13 cellular contexts compared by ENCODE assay signal in genomic region chr19:46623915-46624502, GRCh38. TPM values are rescaled to one million over a fixed set of nuclear protein-coding genes. Genes with fewer than 3 reads are reported as not detected.
DNase-seq lines count a peak whose midpoint lies in the region; ATAC-seq and TF ChIP-seq lines count a peak whose summit lies in the region.
"Had no signal": no experiment of that assay in that cellular context is flagged by ENCODE, and none has a peak within 500 bp of the region (broad histone marks: within the 10 kb centered on the region; RNA-seq: fewer than 3 reads in every experiment).

No MANE protein-coding gene starts in this region.

- no peak overlapping the region for H3K27ac ChIP-seq in AG04450 (ENCODE audit: low read depth, low read length)
- no peak overlapping the region for H3K27ac ChIP-seq in osteoblast (ENCODE audit: low read depth, low read length)

- H3K27me3 ChIP-seq in AG04450 (ENCODE audit: control insufficient read depth, insufficient read depth, low read length) (no peaks in the 10 kb centered on the region), osteoblast (ENCODE audit: insufficient read depth, low read length) (no peaks in the 10 kb centered on the region)

- peak overlapping the region; percentile 87 for H3K4me2 ChIP-seq in osteoblast (ENCODE audit: insufficient read depth, low read length)

- no peak for ATAC-seq in GM19463 (IDR thresholded peaks at IDR 0.05; ENCODE audit: unreplicated experiment)
- ATAC-seq: T-helper 17 cell had no signal

- CTCF ChIA-PET in AG04450 (lab: Charles Lee), result interaction anchor here (1.1 kb wide), 1 partner anchor 38 kb away, joined by 6 read pairs; no protein-coding TSS in a partner anchor

- H3K9me3 ChIP-seq in AG04450 (ENCODE audit: control insufficient read depth, insufficient read depth, low read length), result no peaks in the 10 kb centered on the region; the same call in 1 of the 2 replicates
- H3K9me3 ChIP-seq in osteoblast (ENCODE audit: low read depth, low read length), result no peaks in the 10 kb centered on the region

- H3K79me2 ChIP-seq in osteoblast (ENCODE audit: insufficient read depth, low read length), result peaks cover 16% of the 10 kb centered on the region

- peaks cover 50% of the 10 kb centered on the region for H3K4me1 ChIP-seq in osteoblast (ENCODE audit: insufficient read depth, low read length)

- no peaks in the 10 kb centered on the region for H3K36me3 ChIP-seq in osteoblast (ENCODE audit: insufficient read depth, low read length)

- H4K20me1 ChIP-seq in osteoblast (ENCODE audit: insufficient read depth, low read length), result no peaks in the 10 kb centered on the region

- peak overlapping the region; percentile 59 for H3K4me3 ChIP-seq in AG04450 (ENCODE audit: low read depth, low read length)
- peak overlapping the region; percentile 49 for H3K4me3 ChIP-seq in GM12864 (ENCODE audit: low read depth, low read length)
- H3K4me3 ChIP-seq in cardiac fibroblast (replicated peaks in 1 of 2; ENCODE audit: low read depth in 2 of 2, low read length in 2 of 2), result peak overlapping the region; percentile 44 to 62
- H3K4me3 ChIP-seq in osteoblast (ENCODE audit: insufficient read depth, low read length), result peak overlapping the region; percentile 65

- DNase-seq in AG04450 (ENCODE audit: low read depth, low spot score) (no peak), GM12864 (ENCODE audit: low read depth) (no peak), cardiac fibroblast (ENCODE audit: low read depth in 2 of 2) (no peak), osteoblast (ENCODE audit: insufficient read length, low spot score, missing footprints) (peak; percentile 57), SIG-M5 treated with dmso at 0.1 percent for 504 hours (lab: John Stamatoyannopoulos, UW; ENCODE audit: unreplicated experiment) (no peak), AML-193 (lab: John Stamatoyannopoulos, UW) (no peak), NCI-H1417 treated with DMSO at 0.1 percent for 48 hours (lab: John Stamatoyannopoulos, UW) (no peak)
- DNase-seq: NCI-H774, T-helper 17 cell had no signal

- no peak overlapping the region for H2AFZ ChIP-seq in osteoblast (ENCODE audit: low read length)

- POLR2A ChIA-PET in AG04450 (lab: Yijun Ruan, JAX), result interaction anchor here (1.2 kb wide), 1 partner anchor 37 kb away, joined by 8 read pairs; the partner anchor contains the start of gene DACT3

- no peak for TF ChIP-seq CTCF in AG04450 (IDR thresholded peaks at IDR 0.05; ENCODE audit: low read depth, low read length)
- no peak for TF ChIP-seq CTCF in GM12864 (IDR thresholded peaks at IDR 0.05; ENCODE audit: low read depth, low read length, missing control alignments)
- TF ChIP-seq CTCF in cardiac fibroblast (IDR thresholded peaks at IDR 0.05; ENCODE audit: low read depth, low read length), result no peak
- TF ChIP-seq CTCF in osteoblast (IDR thresholded peaks at IDR 0.05; ENCODE audit: extremely low read depth, low read depth, low read length), result no peak

RNA-seq across cellular contexts. Expression of gene PTGIR, which starts 0.9 kb away (rescaled TPM):
- 2.4 and 4.2 TPM in 2 replicates for polyA plus RNA-seq in AG04450 (2011; rRNA removed)
- polyA minus RNA-seq in AG04450 (2011; rRNA and poly(A)+ RNA removed), result 1.00 and 2.8 TPM in 2 replicates
- 2.5 and 2.9 TPM in 2 replicates for total RNA-seq in osteoblast
- total RNA-seq: H1 had no signal

RNA-seq across cellular contexts. Expression of gene GNG8, which starts 12.0 kb away (rescaled TPM):
- polyA plus RNA-seq in AG04450 (2011; rRNA removed), result not detected in 2 replicates
- polyA minus RNA-seq in AG04450 (2011; rRNA and poly(A)+ RNA removed), result not detected in 2 replicates
- total RNA-seq in osteoblast, result not detected in 2 replicates
- total RNA-seq: Daoy, H1, myocyte, T-helper 17 cell had no signal
- polyA plus RNA-seq: H1 had no signal

RNA-seq across cellular contexts. Expression of gene CALM3, which starts 22.9 kb away (rescaled TPM):
- polyA plus RNA-seq in AG04450 (2011; rRNA removed), result 547 and 744 TPM in 2 replicates
- polyA minus RNA-seq in AG04450 (2011; rRNA and poly(A)+ RNA removed), result 268 and 287 TPM in 2 replicates
- 105 and 124 TPM in 2 replicates for total RNA-seq in osteoblast

RNA-seq across cellular contexts. Expression of gene DACT3, which starts 37.0 kb away (rescaled TPM):
- polyA plus RNA-seq in AG04450 (2011; rRNA removed), result 6.1 and 6.9 TPM in 2 replicates
- 4.2 and 5.1 TPM in 2 replicates for polyA minus RNA-seq in AG04450 (2011; rRNA and poly(A)+ RNA removed)
- total RNA-seq in osteoblast, result 1.8 and 3.5 TPM in 2 replicates
- total RNA-seq: T-helper 17 cell had no signal
